Comparison of ENCODE assay signal across 22 cellular contexts in genomic region chr1:3895951-3896325, GRCh38. TPM values are rescaled to one million over a fixed set of nuclear protein-coding genes. Genes with fewer than 3 reads are reported as not detected.
A peak's percentile ranks its signal among the peaks of the same experiment; 100 is the strongest.
DNase-seq lines count a peak whose midpoint lies in the region; ATAC-seq and TF ChIP-seq lines count a peak whose summit lies in the region.
"Had no signal": no experiment of that assay in that cellular context is flagged by ENCODE, and none has a peak within 500 bp of the region (broad histone marks: within the 10 kb centered on the region; RNA-seq: fewer than 3 reads in every experiment).

No MANE protein-coding gene starts in this region.

- peaks cover 13% of the 10 kb centered on the region for H3K36me3 ChIP-seq in right atrium auricular region
- H3K36me3 ChIP-seq in aorta (ENCODE audit: control insufficient read depth in 1 of 2, insufficient read depth in 2 of 2, low read length in 1 of 2) = no peaks in the 10 kb centered on the region

- peak; percentile 26 for DNase-seq in Right ventricle myocardium inferior (ENCODE audit: missing footprints)
- DNase-seq in right atrium auricular region (ENCODE audit: low spot score) = no peak
- no peak for DNase-seq in immature natural killer cell
- no peak for DNase-seq in natural killer cell treated with Interleukin-12 subunit alpha and Interleukin-12 subunit beta and Interleukin-15 and Interleukin-18, amount 100 ng/mL, for 72 hours (ENCODE audit: low spot score)
- peak; percentile 12 to 23 for DNase-seq in aorta
- no peak for DNase-seq in activated CD8-positive, alpha-beta memory T cell treated with anti-CD3 and anti-CD28 coated beads for 24 hours
- DNase-seq in midbrain (lab: John Stamatoyannopoulos, UW) = no peak
- DNase-seq in 8988T = no peak
- DNase-seq: CD4-positive, alpha-beta memory T cell; DND-41; HCEC 1CT; NCI-H1417; NCI-H187; NCI-H446; NCI-H526; OCI-M1; SHP77 had no signal

- H3K4me3 ChIP-seq in right atrium auricular region (no peak overlapping the region), aorta (ENCODE audit: low read length in 2 of 2) (no peak overlapping the region)
- H3K4me3 ChIP-seq: BLaER1 treated with 17β-estradiol and CSF1 and Interleukin-3, amounts not matched to agents 10 nM and 100 nM; GM12878; GM23338 had no signal

- peaks cover 6 to 17% (median 9%) of the 10 kb centered on the region in 3 donors for H3K27me3 Mint-ChIP-seq in immature natural killer cell (ENCODE audit: low read depth in 3 of 3)
- H3K27me3 Mint-ChIP-seq in natural killer cell treated with Interleukin-12 subunit alpha and Interleukin-12 subunit beta and Interleukin-15 and Interleukin-18, amount 100 ng/mL, for 72 hours = no peaks in the 10 kb centered on the region
- H3K27me3 Mint-ChIP-seq: CD4-positive, alpha-beta memory T cell had no signal

- H3K27ac Mint-ChIP-seq in immature natural killer cell = peak overlapping the region in 5 of 6 donors; percentile 9 to 84 (median 45)
- peak overlapping the region; percentile 4 to 38 for H3K27ac Mint-ChIP-seq in natural killer cell treated with Interleukin-12 subunit alpha and Interleukin-12 subunit beta and Interleukin-15 and Interleukin-18, amount 100 ng/mL, for 72 hours

- ATAC-seq in Right ventricle myocardium inferior = no peak
- ATAC-seq in natural killer cell treated with Interleukin-12 subunit alpha and Interleukin-12 subunit beta and Interleukin-15 and Interleukin-18, amount 100 ng/mL, for 72 hours = no peak
- no peak for ATAC-seq in aorta (ENCODE audit: low FRiP score)
- ATAC-seq: GM12878, GM23338 had no signal

- H3K36me3 Mint-ChIP-seq in immature natural killer cell = peaks cover 4 to 9% (median 7%) of the 10 kb centered on the region in 3 donors
- H3K36me3 Mint-ChIP-seq in natural killer cell treated with Interleukin-12 subunit alpha and Interleukin-12 subunit beta and Interleukin-15 and Interleukin-18, amount 100 ng/mL, for 72 hours = peaks cover 7% of the 10 kb centered on the region

- H3K9me3 Mint-ChIP-seq in immature natural killer cell = peaks cover 3 to 8% (median 5%) of the 10 kb centered on the region in 6 donors
- H3K9me3 Mint-ChIP-seq in natural killer cell treated with Interleukin-12 subunit alpha and Interleukin-12 subunit beta and Interleukin-15 and Interleukin-18, amount 100 ng/mL, for 72 hours = no peaks in the 10 kb centered on the region

- intact Hi-C loops in Right ventricle myocardium inferior (cut with DNase I) = loop anchor here (5.0 kb wide), 1 partner anchor 39 kb away; the partner anchor contains the start of genes CEP104 and DFFB
- intact Hi-C loops in aorta (cut with DNase I) = no loop called here

- 93% methylated on average over 4 of the region's 4 CpGs for WGBS in aorta, 2 donors

- no peak overlapping the region for H3K27ac ChIP-seq in right atrium auricular region
- H3K27ac ChIP-seq in aorta (ENCODE audit: low read depth in 1 of 2, low read length in 2 of 2) = no peak overlapping the region
- H3K27ac ChIP-seq: 22Rv1; BLaER1 treated with 17β-estradiol and CSF1 and Interleukin-3, amounts not matched to agents 10 nM and 100 nM; KMS-11 had no signal

- TF ChIP-seq CTCF in right atrium auricular region (IDR thresholded peaks at IDR 0.05) = no peak

- H3K4me1 ChIP-seq in right atrium auricular region = peaks cover 0 to 13% of the 10 kb centered on the region in 2 donors
- no peaks in the 10 kb centered on the region for H3K4me1 ChIP-seq in aorta (ENCODE audit: control insufficient read depth in 1 of 2, insufficient read depth in 2 of 2, low read length in 2 of 2)

- H3K9me3 ChIP-seq in right atrium auricular region (peaks cover 0 to 9% of the 10 kb centered on the region in 2 donors), aorta (ENCODE audit: control insufficient read depth, low read length) (no peaks in the 10 kb centered on the region)

- H3K4me1 Mint-ChIP-seq in immature natural killer cell = peaks cover 54 to 56% of the 10 kb centered on the region in 2 donors
- peaks cover 31 to 39% of the 10 kb centered on the region in 2 donors for H3K4me1 Mint-ChIP-seq in natural killer cell treated with Interleukin-12 subunit alpha and Interleukin-12 subunit beta and Interleukin-15 and Interleukin-18, amount 100 ng/mL, for 72 hours (ENCODE audit: low read depth in 2 of 2)

- no peaks in the 10 kb centered on the region for H3K27me3 ChIP-seq in right atrium auricular region
- H3K27me3 ChIP-seq in aorta (ENCODE audit: control insufficient read depth in 1 of 2, insufficient read depth in 2 of 2, low read length in 1 of 2) = no peaks in the 10 kb centered on the region
- H3K27me3 ChIP-seq: BLaER1 treated with 17β-estradiol and CSF1 and Interleukin-3, amounts not matched to agents 10 nM and 100 nM had no signal

- H3K4me3 Mint-ChIP-seq in immature natural killer cell = peak overlapping the region in 1 of 5 donors; percentile 33
- H3K4me3 Mint-ChIP-seq in natural killer cell treated with Interleukin-12 subunit alpha and Interleukin-12 subunit beta and Interleukin-15 and Interleukin-18, amount 100 ng/mL, for 72 hours = no peak overlapping the region
- H3K4me3 Mint-ChIP-seq: CD4-positive, alpha-beta memory T cell; GM23338 had no signal

RNA-seq across cellular contexts. Expression of gene C1orf174, which starts 4.1 kb away (rescaled TPM):
- total RNA-seq in Right ventricle myocardium inferior (14.1 TPM), right atrium auricular region (10 to 100 TPM in 1 of 2 donors, 1 to 10 TPM in 1; 9.1 to 18.8 TPM), aorta (10 to 100 TPM; 16.7 to 19.8 TPM)
- polyA plus RNA-seq in immature natural killer cell (10 to 100 TPM; 27.1 to 54.2 (median 34.0) TPM), aorta (10 to 100 TPM; 12.6 to 15.6 TPM)
- total RNA-seq in natural killer cell treated with Interleukin-12 subunit alpha and Interleukin-12 subunit beta and Interleukin-15 and Interleukin-18, amount 100 ng/mL, for 72 hours = 10 to 100 TPM; 31.0 to 34.6 TPM

RNA-seq across cellular contexts. Expression of gene DFFB, which starts 38.7 kb away (rescaled TPM):
- total RNA-seq in Right ventricle myocardium inferior = 3.3 TPM
- 1 to 10 TPM; 3.2 to 5.3 TPM for total RNA-seq in right atrium auricular region
- 10 to 100 TPM in 2 of 3 donors, 1 to 10 TPM in 1; 8.3 to 25.6 (median 11.9) TPM for polyA plus RNA-seq in immature natural killer cell
- 10 to 100 TPM; 13.3 to 19.4 TPM for total RNA-seq in natural killer cell treated with Interleukin-12 subunit alpha and Interleukin-12 subunit beta and Interleukin-15 and Interleukin-18, amount 100 ng/mL, for 72 hours
- total RNA-seq in aorta = 10 to 100 TPM in 1 of 2 donors, 1 to 10 TPM in 1; 5.7 to 10.2 TPM
- 1 to 10 TPM; 4.3 to 8.1 TPM for polyA plus RNA-seq in aorta

RNA-seq across cellular contexts. Expression of gene CEP104, which starts 38.9 kb away (rescaled TPM):
- total RNA-seq in Right ventricle myocardium inferior (34.1 TPM), right atrium auricular region (10 to 100 TPM; 21.7 to 25.9 TPM), aorta (10 to 100 TPM; 47.8 to 53.6 TPM)
- polyA plus RNA-seq in immature natural killer cell (10 to 100 TPM in 2 of 3 donors, 1 to 10 TPM in 1; 2.5 to 32.7 (median 18.2) TPM), aorta (1 to 10 TPM; 8.1 to 8.5 TPM)
- 10 to 100 TPM; 46.6 to 59.4 TPM for total RNA-seq in natural killer cell treated with Interleukin-12 subunit alpha and Interleukin-12 subunit beta and Interleukin-15 and Interleukin-18, amount 100 ng/mL, for 72 hours

Comparison
In these comparisons a context has a peak if more than half of its experiments do, and no peak if none do; other contexts are left out.
1. DNase-seq: peak in Right ventricle myocardium inferior (single experiment) and aorta (2 of 2); none in right atrium auricular region (single experiment), immature natural killer cell (0 of 3), natural killer cell treated with Interleukin-12 subunit alpha and Interleukin-12 subunit beta and Interleukin-15 and Interleukin-18, amount 100 ng/mL, for 72 hours (single experiment), activated CD8-positive, alpha-beta memory T cell treated with anti-CD3 and anti-CD28 coated beads for 24 hours (single experiment), midbrain (single experiment) and 8988T (single experiment).